Comparison of ENCODE assay signal across 32 cellular contexts in the genomic region with DNA sequence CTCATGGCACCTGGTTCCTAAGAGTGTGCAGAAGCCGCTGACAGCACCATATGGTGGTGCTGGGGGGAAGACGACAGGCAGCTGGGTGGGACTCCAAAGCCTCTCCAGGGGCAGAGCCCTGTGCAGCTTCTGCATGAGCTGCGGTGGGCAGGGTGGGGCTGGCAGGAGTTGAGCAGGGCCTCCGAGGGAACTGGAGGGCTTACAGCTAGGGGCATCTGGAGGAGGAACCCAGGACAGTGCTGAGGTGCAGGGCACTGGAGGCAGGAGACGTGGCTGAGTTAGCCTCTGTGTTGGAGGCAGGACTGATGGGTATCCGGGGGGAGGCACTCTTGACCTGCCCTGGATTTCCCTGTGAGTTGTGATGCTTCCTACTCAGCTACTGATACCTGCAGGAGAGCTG. TPM values are rescaled to one million over a fixed set of nuclear protein-coding genes. Genes with fewer than 3 reads are reported as not detected.
DNase-seq lines count a peak whose midpoint lies in the region; ATAC-seq, FAIRE-seq and TF ChIP-seq lines count a peak whose summit lies in the region.
"Had no signal": no experiment of that assay in that cellular context is flagged by ENCODE, and none has a peak within 500 bp of the region (broad histone marks: within the 10 kb centered on the region; RNA-seq: fewer than 3 reads in every experiment).

No MANE protein-coding gene starts in this region.

- no peak for TF ChIP-seq EP300 in HepG2 (IDR thresholded peaks at IDR 0.05; ENCODE audit: low read depth in 2 of 2, low read length in 2 of 2)
- TF ChIP-seq EP300 in HepG2 (CRISPR knock-in tag; IDR thresholded peaks at IDR 0.05; ENCODE audit: borderline replicate concordance): no peak

- no TSS peak for BruUV-seq in HepG2 (replicated peaks; lab: Mats Ljungman, UMichigan)

- intact Hi-C loops in HepG2 (cut with micrococcal nuclease; ENCODE audit: unreplicated experiment) (no loop called here), prostate gland (cut with DNase I) (no loop called here)

- H3K27ac ChIP-seq in HepG2 (ENCODE audit: extremely low read length, insufficient read depth, low read length): no peak overlapping the region
- no peak overlapping the region for H3K27ac ChIP-seq in prostate gland
- H3K27ac ChIP-seq: GM23248, PC-9, upper lobe of left lung had no signal

- 0 out of 4 replicates have a peak, but pooled peaks of 1 of the 2 experiments have one; percentile 38 for TF ChIP-seq POLR2A in HepG2 (IDR thresholded peaks at IDR 0.05; ENCODE audit: insufficient read depth in 1 of 2, low read depth in 2 of 2, low read length in 2 of 2)
- TF ChIP-seq POLR2A in prostate gland (IDR thresholded peaks at IDR 0.05): no peak

- peak; percentile 41 for ATAC-seq in stimulated activated naive CD8-positive, alpha-beta T cell treated with anti-CD3 and anti-CD28 coated beads, Interleukin-15, amount 100 ng/mL, for 72 hours
- ATAC-seq in stimulated activated naive CD8-positive, alpha-beta T cell treated with anti-CD3 and anti-CD28 coated beads, Interleukin-15, Interleukin-2, amounts not matched to agents 100 U/mL and 50 U/mL, for 24 hours: no peak
- no peak for ATAC-seq in T-helper 17 cell
- peak; percentile 30 for ATAC-seq in HepG2
- ATAC-seq: naive thymus-derived CD8-positive, alpha-beta T cell; Right ventricle myocardium inferior; stimulated activated effector memory CD8-positive, alpha-beta T cell treated with anti-CD3 and anti-CD28 coated beads, Interleukin-12 subunit alpha, Interleukin-12 subunit beta, amount 100 ng/mL, for 72 hours had no signal

- peaks cover 5% of the 10 kb centered on the region for H3K4me1 Mint-ChIP-seq in stimulated activated naive CD8-positive, alpha-beta T cell treated with anti-CD3 and anti-CD28 coated beads, Interleukin-15, amount 100 ng/mL, for 72 hours
- no peaks in the 10 kb centered on the region for H3K4me1 Mint-ChIP-seq in T-helper 17 cell
- H3K4me1 Mint-ChIP-seq: CD8-positive, alpha-beta memory T cell; endodermal cell; stimulated activated effector memory CD8-positive, alpha-beta T cell treated with anti-CD3 and anti-CD28 coated beads, Interleukin-12 subunit alpha, Interleukin-12 subunit beta, amount 100 ng/mL, for 72 hours had no signal

- POLR2A ChIA-PET in HepG2 (lab: Yijun Ruan, JAX): interaction anchor here (1.3 kb wide), 1 partner anchor 125 kb away, joined by 3 read pairs; the partner anchor contains the start of gene SRD5A1

- H3K9me3 ChIP-seq in T-helper 17 cell (ENCODE audit: control insufficient read depth, low read length, poor library complexity, severe bottlenecking) (no peaks in the 10 kb centered on the region), HepG2 (ENCODE audit: low read length) (no peaks in the 10 kb centered on the region), prostate gland (no peaks in the 10 kb centered on the region)
- H3K9me3 ChIP-seq: SK-N-SH, upper lobe of left lung had no signal

- no peaks in the 10 kb centered on the region for H3K79me2 ChIP-seq in HepG2 (ENCODE audit: insufficient read depth, low read length)

- no peaks in the 10 kb centered on the region for H4K20me1 ChIP-seq in HepG2 (ENCODE audit: insufficient read depth, low read length)

- H3K4me3 ChIP-seq in HepG2 (replicated peaks in 1 of 3; ENCODE audit: insufficient read depth in 1 of 3, low read depth in 2 of 3, low read length in 3 of 3) (no peak overlapping the region), prostate gland (no peak overlapping the region)
- H3K4me3 ChIP-seq: GM23248, PC-9, upper lobe of left lung had no signal

- CTCF ChIA-PET in HepG2 (lab: Yijun Ruan, JAX; ENCODE audit: low intra/inter-chr PET ratio, low total read pairs): no interaction called here

- no peak overlapping the region for H3K4me3 Mint-ChIP-seq in stimulated activated naive CD8-positive, alpha-beta T cell treated with anti-CD3 and anti-CD28 coated beads, Interleukin-15, amount 100 ng/mL, for 72 hours
- no peak overlapping the region for H3K4me3 Mint-ChIP-seq in T-helper 17 cell
- H3K4me3 Mint-ChIP-seq: CD8-positive, alpha-beta memory T cell; endodermal cell; HFFc6; naive thymus-derived CD8-positive, alpha-beta T cell; stimulated activated effector memory CD8-positive, alpha-beta T cell treated with anti-CD3 and anti-CD28 coated beads, Interleukin-12 subunit alpha, Interleukin-12 subunit beta, amount 100 ng/mL, for 72 hours; T-helper 1 cell treated with Interleukin-12 subunit alpha and Interleukin-12 subunit beta and Interleukin-4 antibody, amounts not matched to agents 30 μg/mL and 1 μg/mL, for 36 hours had no signal

- no peak for DNase-seq in stimulated activated naive CD8-positive, alpha-beta T cell treated with anti-CD3 and anti-CD28 coated beads, Interleukin-15, amount 100 ng/mL, for 72 hours
- DNase-seq in stimulated activated naive CD8-positive, alpha-beta T cell treated with anti-CD3 and anti-CD28 coated beads, Interleukin-15, Interleukin-2, amounts not matched to agents 100 U/mL and 50 U/mL, for 24 hours: no peak
- no peak for DNase-seq in T-helper 17 cell
- no peak for DNase-seq in HepG2 (ENCODE audit: low spot score)
- peak; percentile 39 for DNase-seq in ureter (ENCODE audit: low spot score)
- no peak for DNase-seq in prostate gland (ENCODE audit: low spot score)
- DNase-seq in D721Med (ENCODE audit: insufficient read length, low spot score): no peak
- no peak for DNase-seq in NCI-H146 treated with DMSO at 0.1 percent for 48 hours (lab: John Stamatoyannopoulos, UW; ENCODE audit: unreplicated experiment)
- DNase-seq: activated CD4-positive, alpha-beta T cell treated with anti-CD3 and anti-CD28 coated beads, Interleukin-2, amount 50 U/mL, for 48 hours; activated gamma-delta T cell treated with Interleukin-2 at 50 U/mL for 16 hours; caudate nucleus; CD8-positive, alpha-beta memory T cell; cortex of kidney; DMS53; endodermal cell; GM23248; HFFc6; IMR-90; islet precursor cell; midbrain; MV-4-11; naive thymus-derived CD8-positive, alpha-beta T cell; NCI-H1436 treated with DMSO at 0.1 percent for 48 hours; NCI-H510A treated with DMSO at 0.1 percent for 48 hours; occipital lobe; PC-9; SK-N-SH had no signal

- no peak overlapping the region for H2AFZ ChIP-seq in HepG2 (ENCODE audit: low read length)
- H2AFZ ChIP-seq: GM23248, PC-9 had no signal

- H3K4me1 ChIP-seq in HepG2 (ENCODE audit: insufficient read depth, low read length) (peaks cover 21% of the 10 kb centered on the region), prostate gland (replicated peaks) (no peaks in the 10 kb centered on the region)
- H3K4me1 ChIP-seq: upper lobe of left lung had no signal

- H3K27ac Mint-ChIP-seq in stimulated activated naive CD8-positive, alpha-beta T cell treated with anti-CD3 and anti-CD28 coated beads, Interleukin-15, amount 100 ng/mL, for 72 hours: no peak overlapping the region
- peak overlapping the region; percentile 16 for H3K27ac Mint-ChIP-seq in T-helper 17 cell
- H3K27ac Mint-ChIP-seq: endodermal cell; HFFc6; stimulated activated effector memory CD8-positive, alpha-beta T cell treated with anti-CD3 and anti-CD28 coated beads, Interleukin-12 subunit alpha, Interleukin-12 subunit beta, amount 100 ng/mL, for 72 hours; T-helper 1 cell treated with Interleukin-12 subunit alpha and Interleukin-12 subunit beta and Interleukin-4 antibody, amounts not matched to agents 30 μg/mL and 1 μg/mL, for 36 hours had no signal

- WGBS in HepG2 (ENCODE audit: low lambda C conversion rate): 90% methylated on average over 2 of the region's 6 CpGs
- 86% methylated on average over 6 of the region's 6 CpGs for WGBS in prostate gland

- TF ChIP-seq RAD21 in HepG2 (CRISPR knock-in tag; IDR thresholded peaks at IDR 0.05): no peak

- no peak for TF ChIP-seq CTCF in HepG2 (CRISPR knock-in tag; IDR thresholded peaks at IDR 0.05)
- no peak for TF ChIP-seq CTCF in prostate gland (IDR thresholded peaks at IDR 0.05)
- no peak for TF ChIP-seq CTCF in D721Med (IDR thresholded peaks at IDR 0.05; ENCODE audit: insufficient read depth, missing control alignments)

- H3K36me3 ChIP-seq in HepG2 (replicated peaks in 1 of 2; ENCODE audit: control insufficient read depth in 1 of 2, insufficient read depth in 2 of 2, low read length in 2 of 2) (peaks cover 14 to 31% of the 10 kb centered on the region in 2 experiments), prostate gland (peaks cover 0 to 10% of the 10 kb centered on the region in 2 donors)

- no peaks in the 10 kb centered on the region for H3K9me3 Mint-ChIP-seq in stimulated activated naive CD8-positive, alpha-beta T cell treated with anti-CD3 and anti-CD28 coated beads, Interleukin-15, amount 100 ng/mL, for 72 hours
- H3K9me3 Mint-ChIP-seq: CD8-positive, alpha-beta memory T cell; endodermal cell; HFFc6; stimulated activated effector memory CD8-positive, alpha-beta T cell treated with anti-CD3 and anti-CD28 coated beads, Interleukin-12 subunit alpha, Interleukin-12 subunit beta, amount 100 ng/mL, for 72 hours; T-helper 1 cell treated with Interleukin-12 subunit alpha and Interleukin-12 subunit beta and Interleukin-4 antibody, amounts not matched to agents 30 μg/mL and 1 μg/mL, for 36 hours had no signal

- in situ Hi-C loops in HepG2 (cut with HindIII; ENCODE audit: extremely low pct_ligation_motif_present, low pct_unique_long_range_greater_than_20kb): no loop called here

- H3K4me2 ChIP-seq in HepG2 (ENCODE audit: low read depth, low read length): no peak overlapping the region
- H3K4me2 ChIP-seq: PC-9, SK-N-SH had no signal

- FAIRE-seq in HepG2 (lab: Jason Lieb, UNC): no peak
- no peak for FAIRE-seq in D721Med (lab: Jason Lieb, UNC)
- FAIRE-seq: TTC549 had no signal

- H3K9ac ChIP-seq in HepG2 (ENCODE audit: insufficient read depth, low read depth, low read length): no peak overlapping the region
- H3K9ac ChIP-seq: GM23248, SK-N-SH had no signal

- H3K36me3 Mint-ChIP-seq in T-helper 17 cell (ENCODE audit: low read depth): peaks cover 8% of the 10 kb centered on the region

- no peaks in the 10 kb centered on the region for H3K27me3 ChIP-seq in HepG2 (ENCODE audit: control insufficient read depth in 1 of 2, insufficient read depth in 2 of 2, low read length in 2 of 2)
- H3K27me3 ChIP-seq in prostate gland (replicated peaks; ENCODE audit: insufficient read depth): no peaks in the 10 kb centered on the region
- H3K27me3 ChIP-seq: upper lobe of left lung had no signal

- H3K27me3 Mint-ChIP-seq in stimulated activated naive CD8-positive, alpha-beta T cell treated with anti-CD3 and anti-CD28 coated beads, Interleukin-15, amount 100 ng/mL, for 72 hours: no peaks in the 10 kb centered on the region
- no peaks in the 10 kb centered on the region for H3K27me3 Mint-ChIP-seq in T-helper 17 cell
- H3K27me3 Mint-ChIP-seq: CD8-positive, alpha-beta memory T cell; naive thymus-derived CD8-positive, alpha-beta T cell had no signal

RNA-seq across cellular contexts. Expression of gene TENT4A, which starts 45.0 kb away (rescaled TPM):
- total RNA-seq in T-helper 17 cell: 10 to 100 TPM; 54.7 to 59.4 TPM
- total RNA-seq in HepG2 (2016; rRNA removed; fragmentation: Illumina TruSeq; extraction: Trizol): 7.7 and 13.3 TPM in 2 replicates
- 16.7 and 22.2 TPM in 2 replicates for total RNA-seq in HepG2 (2016; cell fraction: cytosol; rRNA removed; fragmentation: Illumina TruSeq; extraction: Trizol; ENCODE audit: low read depth)
- total RNA-seq in HepG2 (2016; cell fraction: insoluble cytoplasmic fraction; rRNA removed; fragmentation: Illumina TruSeq; extraction: Trizol): 6.3 and 11.6 TPM in 2 replicates
- 9.3 and 11.2 TPM in 2 replicates for total RNA-seq in HepG2 (2016; cell fraction: membrane; rRNA removed; fragmentation: Illumina TruSeq; extraction: Trizol)
- total RNA-seq in HepG2 (2016; cell fraction: nucleus; rRNA removed; fragmentation: Illumina TruSeq; extraction: Trizol): 36.2 and 43.2 TPM in 2 replicates
- 6.0 and 6.3 TPM in 2 replicates for polyA plus RNA-seq in HepG2 (2011; rRNA removed)
- 3.2 TPM in 2 replicates for polyA plus RNA-seq in HepG2 (2011; cell fraction: cytosol; rRNA removed)
- 38.9 and 57.3 TPM in 2 replicates for polyA plus RNA-seq in HepG2 (2011; cell fraction: nucleus; rRNA removed)
- polyA plus RNA-seq in HepG2 (2012): 17.0 and 17.9 TPM in 2 replicates
- polyA plus RNA-seq in HepG2 (2016; cell fraction: cytosol; fragmentation: Illumina TruSeq; extraction: Trizol; ENCODE audit: low read depth): 0.76 and 1.1 TPM in 2 replicates
- 7.6 and 11.0 TPM in 2 replicates for polyA plus RNA-seq in HepG2 (2016; cell fraction: insoluble cytoplasmic fraction; fragmentation: Illumina TruSeq; extraction: Trizol; ENCODE audit: low read depth)
- 3.0 TPM in 2 replicates for polyA plus RNA-seq in HepG2 (2016; cell fraction: membrane; fragmentation: Illumina TruSeq; extraction: Trizol; ENCODE audit: low read depth)
- polyA plus RNA-seq in HepG2 (2016; cell fraction: nucleus; fragmentation: Illumina TruSeq; extraction: Trizol; ENCODE audit: insufficient read depth, low read depth): 55.5 and 57.3 TPM in 2 replicates
- polyA minus RNA-seq in HepG2 (2011; rRNA and poly(A)+ RNA removed; ENCODE audit: low replicate concordance): 15.3 and 47.0 TPM in 2 replicates
- polyA minus RNA-seq in HepG2 (2011; cell fraction: cytosol; rRNA and poly(A)+ RNA removed): 5.4 and 6.3 TPM in 2 replicates
- polyA minus RNA-seq in HepG2 (2011; cell fraction: nucleus; rRNA and poly(A)+ RNA removed): 44.4 and 60.9 TPM in 2 replicates
- total RNA-seq in ureter: 28.9 TPM
- total RNA-seq in prostate gland: 10 to 100 TPM; 12.9 to 40.4 TPM

Comparison
In these comparisons a context has a peak if more than half of its experiments do, and no peak if none do; other contexts are left out.
1. ATAC-seq: peak in stimulated activated naive CD8-positive, alpha-beta T cell treated with anti-CD3 and anti-CD28 coated beads, Interleukin-15, amount 100 ng/mL, for 72 hours (single experiment) and HepG2 (single experiment); none in stimulated activated naive CD8-positive, alpha-beta T cell treated with anti-CD3 and anti-CD28 coated beads, Interleukin-15, Interleukin-2, amounts not matched to agents 100 U/mL and 50 U/mL, for 24 hours (single experiment) and T-helper 17 cell (single experiment).